ENCODE assay signal across 1 cellular context in the genomic region with DNA sequence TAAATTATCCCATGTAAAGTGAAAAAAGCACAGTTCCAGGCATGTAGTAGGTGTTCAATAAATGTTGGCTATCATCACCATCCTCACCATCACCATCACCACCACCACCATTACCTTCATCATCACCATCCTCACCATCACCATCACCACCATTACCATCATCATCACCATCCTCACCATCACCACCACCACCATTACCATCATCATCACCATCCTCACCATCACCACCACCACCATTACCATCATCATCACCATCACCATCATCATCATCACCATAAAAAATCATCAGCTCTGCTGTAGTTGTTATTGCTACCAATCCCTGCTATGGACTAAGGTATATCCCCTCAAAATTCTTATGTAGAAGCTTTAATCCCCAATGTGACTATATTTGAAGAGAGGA.
TF ChIP-seq lines count a peak whose summit lies in the region.

No MANE protein-coding gene starts in this region.

TF ChIP-seq in H1, 55 proteins besides CTCF, POLR2A, EP300 and RAD21:
- TF ChIP-seq MAFK (IDR thresholded peaks at IDR 0.05; ENCODE audit: low read depth, low read length) (no peak), BCL11A (IDR thresholded peaks at IDR 0.05; ENCODE audit: low read depth in 2 of 2, low read length in 2 of 2) (no peak), PHF8 (conservative IDR thresholded peaks at IDR 0.05; ENCODE audit: low read depth, low read length) (no peak), GABPA (IDR thresholded peaks at IDR 0.05; ENCODE audit: borderline replicate concordance, insufficient read depth, low read length) (no peak), CTBP2 (IDR thresholded peaks at IDR 0.05; ENCODE audit: borderline replicate concordance, insufficient read depth, insufficient read length, low read length) (no peak), TEAD4 (IDR thresholded peaks at IDR 0.05; ENCODE audit: low read depth, low read length) (no peak), GTF2F1 (IDR thresholded peaks at IDR 0.05; ENCODE audit: borderline replicate concordance, low read depth, low read length) (no peak), HDAC6 (IDR thresholded peaks at IDR 0.05; ENCODE audit: low read depth, low read length) (no peak), ASH2L (IDR thresholded peaks at IDR 0.05; ENCODE audit: low read length) (no peak), BRCA1 (IDR thresholded peaks at IDR 0.05; ENCODE audit: low read depth, low read length) (no peak), CEBPB (IDR thresholded peaks at IDR 0.05; ENCODE audit: low read depth, low read length) (no peak), RFX5 (IDR thresholded peaks at IDR 0.05; ENCODE audit: borderline replicate concordance, low read depth, low read length) (no peak), NRF1 (IDR thresholded peaks at IDR 0.05; ENCODE audit: low read depth, low read length) (no peak), RNF2 (IDR thresholded peaks at IDR 0.05; ENCODE audit: borderline replicate concordance, low read depth, low read length, missing control alignments, poor library complexity, severe bottlenecking) (no peak), TCF12 (IDR thresholded peaks at IDR 0.05; ENCODE audit: low read depth, low read length) (no peak)
- TF ChIP-seq, protein P1, sequence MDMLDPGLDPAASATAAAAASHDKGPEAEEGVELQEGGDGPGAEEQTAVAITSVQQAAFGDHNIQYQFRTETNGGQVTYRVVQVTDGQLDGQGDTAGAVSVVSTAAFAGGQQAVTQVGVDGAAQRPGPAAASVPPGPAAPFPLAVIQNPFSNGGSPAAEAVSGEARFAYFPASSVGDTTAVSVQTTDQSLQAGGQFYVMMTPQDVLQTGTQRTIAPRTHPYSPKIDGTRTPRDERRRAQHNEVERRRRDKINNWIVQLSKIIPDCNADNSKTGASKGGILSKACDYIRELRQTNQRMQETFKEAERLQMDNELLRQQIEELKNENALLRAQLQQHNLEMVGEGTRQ (IDR thresholded peaks at IDR 0.05; ENCODE audit: low read length): no peak
